In the genomic region with DNA sequence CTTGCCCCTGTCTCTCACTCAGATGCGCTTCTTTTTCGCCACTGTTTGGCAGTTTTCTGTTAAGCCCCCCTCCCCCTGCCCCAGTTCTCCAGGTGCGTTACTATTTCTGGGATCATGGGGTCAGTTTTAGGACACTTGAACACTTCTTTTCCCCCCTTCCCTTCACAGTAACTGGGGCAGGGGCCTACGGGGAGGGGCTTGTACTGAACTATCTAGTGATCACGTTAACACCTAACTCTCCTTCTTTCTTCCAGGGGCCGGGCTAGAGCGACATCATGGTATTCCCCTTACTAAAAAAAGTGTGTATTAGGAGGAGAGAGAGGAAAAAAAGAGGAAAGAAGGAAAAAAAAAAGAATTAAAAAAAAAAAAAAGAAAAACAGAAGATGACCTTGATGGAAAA, we compare ENCODE assay signal across 26 cellular contexts.
"Had no signal": no experiment of that assay in that cellular context is flagged by ENCODE, and none has a peak within 500 bp of the region (broad histone marks: within the 10 kb centered on the region; RNA-seq: fewer than 3 reads in every experiment).

No MANE protein-coding gene starts in this region.

- H3K27me3 Mint-ChIP-seq: activated naive CD8-positive, alpha-beta T cell treated with anti-CD3 and anti-CD28 coated beads, Interleukin-2, amount 10 ng/mL, durations not matched to agents 7 days and 5 days; dendritic cell treated with granulocyte-macrophage colony-stimulating factor and Interleukin-4, amounts not matched to agents 40 ng/mL and 50 ng/mL, for 4 days; natural killer cell treated with Interleukin-12 subunit alpha and Interleukin-12 subunit beta and Interleukin-15 and Interleukin-18, amount 100 ng/mL, for 72 hours; T-cell had no signal

- H3K27ac ChIP-seq: left lung, pancreas, suprapubic skin, tibial nerve had no signal

- H3K4me3 ChIP-seq: left lung, lung, mucosa of descending colon, pancreas, suprapubic skin, tibial nerve had no signal

- H3K9me3 Mint-ChIP-seq: activated naive CD8-positive, alpha-beta T cell treated with anti-CD3 and anti-CD28 coated beads, Interleukin-2, amount 10 ng/mL, durations not matched to agents 7 days and 5 days; dendritic cell treated with granulocyte-macrophage colony-stimulating factor and Interleukin-4, amounts not matched to agents 40 ng/mL and 50 ng/mL, for 4 days; endodermal cell; natural killer cell treated with Interleukin-12 subunit alpha and Interleukin-12 subunit beta and Interleukin-15 and Interleukin-18, amount 100 ng/mL, for 72 hours; T-cell had no signal

- H3K27me3 ChIP-seq: left lung, pancreas, suprapubic skin, tibial nerve had no signal

- ATAC-seq: esophagus mucosa; left lung; mucosa of descending colon; natural killer cell treated with Interleukin-12 subunit alpha and Interleukin-12 subunit beta and Interleukin-15 and Interleukin-18, amount 100 ng/mL, for 72 hours; pancreas; right cardiac atrium; T-cell had no signal

- H3K4me3 Mint-ChIP-seq: activated naive CD8-positive, alpha-beta T cell treated with anti-CD3 and anti-CD28 coated beads, Interleukin-2, amount 10 ng/mL, durations not matched to agents 7 days and 5 days; dendritic cell treated with granulocyte-macrophage colony-stimulating factor and Interleukin-4, amounts not matched to agents 40 ng/mL and 50 ng/mL, for 4 days; endodermal cell; natural killer cell treated with Interleukin-12 subunit alpha and Interleukin-12 subunit beta and Interleukin-15 and Interleukin-18, amount 100 ng/mL, for 72 hours; T-cell; T-helper 2 cell treated with Interferon-gamma antibody and Interleukin-4, amounts not matched to agents 5 μg/mL and 100 μg/mL, for 36 hours had no signal

- H3K27ac Mint-ChIP-seq: activated naive CD8-positive, alpha-beta T cell treated with anti-CD3 and anti-CD28 coated beads, Interleukin-2, amount 10 ng/mL, durations not matched to agents 7 days and 5 days; dendritic cell treated with granulocyte-macrophage colony-stimulating factor and Interleukin-4, amounts not matched to agents 40 ng/mL and 50 ng/mL, for 4 days; endodermal cell; natural killer cell treated with Interleukin-12 subunit alpha and Interleukin-12 subunit beta and Interleukin-15 and Interleukin-18, amount 100 ng/mL, for 72 hours; T-cell; T-helper 2 cell treated with Interferon-gamma antibody and Interleukin-4, amounts not matched to agents 5 μg/mL and 100 μg/mL, for 36 hours had no signal

- H3K9me3 ChIP-seq: left lung, mucosa of descending colon, pancreas, suprapubic skin, tibial nerve had no signal

- DNase-seq: activated CD4-positive, alpha-beta T cell treated with anti-CD3 and anti-CD28 coated beads for 4 hours; activated CD4-positive, alpha-beta T cell treated with anti-CD3 and anti-CD28 coated beads, Interleukin-2, amount 50 U/mL, for 4 hours; activated effector memory CD4-positive, alpha-beta T cell treated with Interleukin-2 at 50 U/mL for 16 hours; activated naive CD4-positive, alpha-beta T cell treated with Interleukin-2 at 50 U/mL for 16 hours; activated naive CD8-positive, alpha-beta T cell treated with anti-CD3 and anti-CD28 coated beads, Interleukin-2, amount 10 ng/mL, durations not matched to agents 7 days and 5 days; activated T-cell treated with anti-CD3 and anti-CD28 coated beads, Interleukin-2, amount 50 U/mL, for 48 hours; amniotic stem cell; central memory CD4-positive, alpha-beta T cell; endodermal cell; foreskin fibroblast; left lung; mucosa of descending colon; nucleus accumbens; pancreas; stimulated activated CD4-positive, alpha-beta T cell treated with anti-CD3 and anti-CD28 coated beads, Interleukin-15, amount 100 ng/mL, for 24 hours; stimulated activated CD4-positive, alpha-beta T cell treated with anti-CD3 and anti-CD28 coated beads, Interleukin-2, amount 100 ng/mL, for 24 hours; stimulated activated naive CD4-positive, alpha-beta T cell; T-cell had no signal
